ENCODE assay signal across 8 cellular contexts in genomic region chr19:3586124-3586626, GRCh38. TPM values are rescaled to one million over a fixed set of nuclear protein-coding genes. Genes with fewer than 3 reads are reported as not detected.
A peak's percentile ranks its signal among the peaks of the same experiment; 100 is the strongest.
DNase-seq lines count a peak whose midpoint lies in the region; ATAC-seq, FAIRE-seq and TF ChIP-seq lines count a peak whose summit lies in the region.

No MANE protein-coding gene starts in this region.

- intact Hi-C loops in body of pancreas (cut with DNase I) = no loop called here

- H3K9me3 ChIP-seq in ES-I3 (ENCODE audit: control insufficient read depth, insufficient read depth, low read length) (no peaks in the 10 kb centered on the region), NT2/D1 (ENCODE audit: insufficient read depth, low read length) (no peaks in the 10 kb centered on the region; the same call in 1 of the 2 replicates), body of pancreas (no peaks in the 10 kb centered on the region)

- DNase-seq in NT2/D1 (ENCODE audit: low read depth, low spot score) (no peak), body of pancreas (no peak), frontal cortex (ENCODE audit: low spot score in 2 of 2) (no peak), H54 (ENCODE audit: insufficient read length, low spot score) (no peak), hippocampal formation (lab: John Stamatoyannopoulos, UW) (no peak)
- DNase-seq in naive thymus-derived CD8-positive, alpha-beta T cell = peak; percentile 26 to 79 (median 56)

- no peak for TF ChIP-seq POLR2A in body of pancreas (IDR thresholded peaks at IDR 0.05)
- no peak for TF ChIP-seq POLR2A in H54 (IDR thresholded peaks at IDR 0.05; ENCODE audit: low read depth, low read length)

- no peaks in the 10 kb centered on the region for H3K9me3 Mint-ChIP-seq in naive thymus-derived CD8-positive, alpha-beta T cell

- peak overlapping the region; percentile 56 to 79 (median 66) for H3K4me3 Mint-ChIP-seq in naive thymus-derived CD8-positive, alpha-beta T cell

- peak in 5 of 7 experiments; percentile 14 to 26 (median 17) for TF ChIP-seq CTCF in body of pancreas (IDR thresholded peaks at IDR 0.05)

- ATAC-seq in body of pancreas = no peak
- peak; percentile 60 to 72 for ATAC-seq in naive thymus-derived CD8-positive, alpha-beta T cell
- ATAC-seq in GM19328 (IDR thresholded peaks at IDR 0.05; ENCODE audit: unreplicated experiment) = no peak

- H3K36me3 ChIP-seq in ES-I3 (ENCODE audit: insufficient read depth, low read length) (no peaks in the 10 kb centered on the region), NT2/D1 (ENCODE audit: insufficient read depth, insufficient read length, low read length) (no peaks in the 10 kb centered on the region), body of pancreas (replicated peaks in 1 of 2; ENCODE audit: insufficient read depth in 1 of 2, low read depth in 2 of 2) (no peaks in the 10 kb centered on the region)

- WGBS in body of pancreas, 2 donors = 9 to 13% methylated on average over 7 to 15 of the region's 16 CpGs

- no peak overlapping the region for H3K27ac ChIP-seq in body of pancreas

- H3K27me3 Mint-ChIP-seq in naive thymus-derived CD8-positive, alpha-beta T cell = no peaks in the 10 kb centered on the region

- FAIRE-seq in frontal cortex (lab: Jason Lieb, UNC) = no peak
- FAIRE-seq in H54 (lab: Jason Lieb, UNC) = no peak

- H3K4me1 ChIP-seq in ES-I3 (ENCODE audit: insufficient read depth, low read length) (no peaks in the 10 kb centered on the region; the same call in 1 of the 2 replicates), NT2/D1 (ENCODE audit: insufficient read depth, insufficient read length) (peaks cover 4% of the 10 kb centered on the region), body of pancreas (peaks cover 17% of the 10 kb centered on the region)

- peaks cover 0 to 3% (median 0%) of the 10 kb centered on the region in 4 donors for H3K4me1 Mint-ChIP-seq in naive thymus-derived CD8-positive, alpha-beta T cell

- peaks cover 13% of the 10 kb centered on the region for H3K27me3 ChIP-seq in NT2/D1 (ENCODE audit: insufficient read depth, insufficient read length)
- peaks cover 0 to 12% of the 10 kb centered on the region in 2 donors for H3K27me3 ChIP-seq in body of pancreas

- H3K4me3 ChIP-seq in NT2/D1 (ENCODE audit: insufficient read length, low read depth) (peak overlapping the region; percentile 51), body of pancreas (no peak overlapping the region)

- H3K9ac ChIP-seq in ES-I3 (ENCODE audit: low read depth, low read length) = peak overlapping the region; percentile 54; the same call in 1 of the 2 replicates
- H3K9ac ChIP-seq in NT2/D1 (ENCODE audit: insufficient read length, low read depth) = peak overlapping the region; percentile 79

- H3K36me3 Mint-ChIP-seq in naive thymus-derived CD8-positive, alpha-beta T cell = no peaks in the 10 kb centered on the region

- POLR2A ChIA-PET in naive thymus-derived CD8-positive, alpha-beta T cell (lab: Charles Lee) = interaction anchor here (0.8 to 3.5 kb wide), 13 partner anchors 12 to 315 kb away, joined by 3 to 39 read pairs (median 4); partner anchors contain the start of genes HMG20B and MFSD12

- H3K27ac Mint-ChIP-seq in naive thymus-derived CD8-positive, alpha-beta T cell = peak overlapping the region in 2 of 10 donors; percentile 19 to 43

RNA-seq across cellular contexts. Expression of gene GIPC3, which starts 0.9 kb away (rescaled TPM):
- total RNA-seq in body of pancreas (under 1 TPM; 0.78 to 0.99 TPM), frontal cortex (under 0.01 TPM)
- total RNA-seq in naive thymus-derived CD8-positive, alpha-beta T cell = 1 to 10 TPM; 3.5 to 3.7 TPM
- 1 to 10 TPM in 2 of 3 donors, under 1 TPM in 1; 0.76 to 3.0 (median 1.1) TPM for polyA plus RNA-seq in naive thymus-derived CD8-positive, alpha-beta T cell

RNA-seq across cellular contexts. Expression of gene HMG20B, which starts 13.4 kb away (rescaled TPM):
- total RNA-seq in body of pancreas = 10 to 100 TPM; 66.7 to 91.0 TPM
- total RNA-seq in naive thymus-derived CD8-positive, alpha-beta T cell = 10 to 100 TPM; 50.7 to 59.7 TPM
- 10 to 100 TPM; 45.8 to 55.9 (median 53.9) TPM for polyA plus RNA-seq in naive thymus-derived CD8-positive, alpha-beta T cell
- 13.9 TPM for total RNA-seq in frontal cortex

RNA-seq across cellular contexts. Expression of gene TBXA2R, which starts 20.5 kb away (rescaled TPM):
- total RNA-seq in body of pancreas (1 to 10 TPM in 1 of 2 donors, under 1 TPM in 1; 0.52 to 3.0 TPM), frontal cortex (0.41 TPM)
- total RNA-seq in naive thymus-derived CD8-positive, alpha-beta T cell = 10 to 100 TPM; 18.5 to 19.1 TPM
- 10 to 100 TPM; 11.7 to 26.9 (median 23.9) TPM for polyA plus RNA-seq in naive thymus-derived CD8-positive, alpha-beta T cell

RNA-seq across cellular contexts. Expression of gene MFSD12, which starts 28.8 kb away (rescaled TPM):
- total RNA-seq in body of pancreas = 10 to 100 TPM; 64.3 to 78.8 TPM
- 100 to 1,000 TPM; 134 to 146 TPM for total RNA-seq in naive thymus-derived CD8-positive, alpha-beta T cell
- 10 to 100 TPM; 33.1 to 59.6 (median 42.5) TPM for polyA plus RNA-seq in naive thymus-derived CD8-positive, alpha-beta T cell
- 35.9 TPM for total RNA-seq in frontal cortex

RNA-seq across cellular contexts. Expression of gene CACTIN, which starts 40.4 kb away (rescaled TPM):
- total RNA-seq in body of pancreas = 10 to 100 TPM; 16.3 to 23.4 TPM
- 10 to 100 TPM; 42.6 to 54.1 TPM for total RNA-seq in naive thymus-derived CD8-positive, alpha-beta T cell
- 10 to 100 TPM in 1 of 3 donors, 1 to 10 TPM in 2; 6.9 to 20.4 (median 9.3) TPM for polyA plus RNA-seq in naive thymus-derived CD8-positive, alpha-beta T cell
- 21.6 TPM for total RNA-seq in frontal cortex

Comparison
In these comparisons a context has a peak if more than half of its experiments do, and no peak if none do; other contexts are left out.
1. DNase-seq: peak in naive thymus-derived CD8-positive, alpha-beta T cell (10 of 10); none in NT2/D1 (single experiment), body of pancreas (0 of 4), frontal cortex (0 of 2), H54 (single experiment) and hippocampal formation (0 of 2).
2. ATAC-seq: peak in naive thymus-derived CD8-positive, alpha-beta T cell (2 of 2); none in body of pancreas (single experiment) and GM19328 (single experiment).
3. RNA of gene TBXA2R, which starts 20.5 kb away (total RNA-seq): 18.5 to 19.1 TPM in naive thymus-derived CD8-positive, alpha-beta T cell; 0.52 to 3.0 TPM in body of pancreas and 0.41 TPM in frontal cortex (single experiment); every median in the first group is over 4 times any median in the second.